1 cellular context compared by ENCODE assay signal in genomic region chr2:55693181-55694125, GRCh38.
A peak's percentile ranks its signal among the peaks of the same experiment; 100 is the strongest.
TF ChIP-seq lines count a peak whose summit lies in the region.

TSS of gene PNPT1 (minus strand) at chr2:55693844. CDS start at chr2:55693823, 21 bp downstream.

TF ChIP-seq in HepG2, 621 proteins besides CTCF, POLR2A, EP300 and RAD21 (continued from another document and continues in another):
- peak; percentile 76 for TF ChIP-seq ZNF142 (CRISPR knock-in tag; IDR thresholded peaks at IDR 0.05)
- peak; percentile 94; the same call in 1 of the 2 replicates for TF ChIP-seq ZFP90 (CRISPR knock-in tag; IDR thresholded peaks at IDR 0.05; ENCODE audit: borderline replicate concordance)
- no peak for TF ChIP-seq CHD4 (IDR thresholded peaks at IDR 0.05; ENCODE audit: borderline replicate concordance, low read length)
- TF ChIP-seq MXI1 (IDR thresholded peaks at IDR 0.05; ENCODE audit: borderline replicate concordance, low read depth, low read length) = peak; percentile 96; the same call in 1 of the 3 replicates
- no peak for TF ChIP-seq SRSF9 (IDR thresholded peaks at IDR 0.05; ENCODE audit: borderline replicate concordance, insufficient read depth, low read depth, low read length, poor library complexity, severe bottlenecking)
- TF ChIP-seq SMYD3 (CRISPR knock-in tag; IDR thresholded peaks at IDR 0.05) = peak; percentile 99
- TF ChIP-seq TGIF2 (CRISPR knock-in tag; IDR thresholded peaks at IDR 0.05) = peak; percentile 76; the same call in 1 of the 2 replicates
- TF ChIP-seq, protein P1, sequence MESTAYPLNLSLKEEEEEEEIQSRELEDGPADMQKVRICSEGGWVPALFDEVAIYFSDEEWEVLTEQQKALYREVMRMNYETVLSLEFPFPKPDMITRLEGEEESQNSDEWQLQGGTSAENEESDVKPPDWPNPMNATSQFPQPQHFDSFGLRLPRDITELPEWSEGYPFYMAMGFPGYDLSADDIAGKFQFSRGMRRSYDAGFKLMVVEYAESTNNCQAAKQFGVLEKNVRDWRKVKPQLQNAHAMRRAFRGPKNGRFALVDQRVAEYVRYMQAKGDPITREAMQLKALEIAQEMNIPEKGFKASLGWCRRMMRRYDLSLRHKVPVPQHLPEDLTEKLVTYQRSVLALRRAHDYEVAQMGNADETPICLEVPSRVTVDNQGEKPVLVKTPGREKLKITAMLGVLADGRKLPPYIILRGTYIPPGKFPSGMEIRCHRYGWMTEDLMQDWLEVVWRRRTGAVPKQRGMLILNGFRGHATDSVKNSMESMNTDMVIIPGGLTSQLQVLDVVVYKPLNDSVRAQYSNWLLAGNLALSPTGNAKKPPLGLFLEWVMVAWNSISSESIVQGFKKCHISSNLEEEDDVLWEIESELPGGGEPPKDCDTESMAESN (CRISPR knock-in tag; conservative IDR thresholded peaks at IDR 0.05) = peak; percentile 96
- TF ChIP-seq ZNF609 (CRISPR knock-in tag; IDR thresholded peaks at IDR 0.05; ENCODE audit: borderline replicate concordance) = peak; percentile 25; the same call in 1 of the 2 replicates
- TF ChIP-seq ZBTB40 (IDR thresholded peaks at IDR 0.05) = no peak
- TF ChIP-seq ZBTB40 (CRISPR knock-in tag; IDR thresholded peaks at IDR 0.05) = peak; percentile 78
- TF ChIP-seq ZSCAN20 (CRISPR knock-in tag; IDR thresholded peaks at IDR 0.05; ENCODE audit: borderline replicate concordance) = 0 out of 2 replicates have a peak, but pooled peaks have one; percentile 53
- 0 out of 2 replicates have a peak, but pooled peaks have one; percentile 29 for TF ChIP-seq ZNF414 (CRISPR knock-in tag; IDR thresholded peaks at IDR 0.05)
- no peak for TF ChIP-seq TCF12 (IDR thresholded peaks at IDR 0.05)
- 0 out of 2 replicates have a peak, but pooled peaks have one; percentile 45 for TF ChIP-seq TCF12 (CRISPR knock-in tag; IDR thresholded peaks at IDR 0.05)
- TF ChIP-seq PHF20 (CRISPR knock-in tag; IDR thresholded peaks at IDR 0.05) = peak; percentile 97
- no peak for TF ChIP-seq FOXK2 (IDR thresholded peaks at IDR 0.05)
- peak; percentile 94; the same call in 1 of the 2 replicates for TF ChIP-seq TMF1 (CRISPR knock-in tag; IDR thresholded peaks at IDR 0.05; ENCODE audit: low read depth)
- TF ChIP-seq SCMH1 (CRISPR knock-in tag; IDR thresholded peaks at IDR 0.05; ENCODE audit: borderline replicate concordance) = no peak
- TF ChIP-seq ZNF296 (CRISPR knock-in tag; conservative IDR thresholded peaks at IDR 0.05) = no peak
- TF ChIP-seq ZNF816 (CRISPR knock-in tag; IDR thresholded peaks at IDR 0.05; ENCODE audit: borderline replicate concordance) = peak; percentile 35; the same call in 1 of the 2 replicates
- peak; percentile 86; the same call in 1 of the 2 replicates for TF ChIP-seq ZSCAN9 (CRISPR knock-in tag; IDR thresholded peaks at IDR 0.05; ENCODE audit: borderline replicate concordance)
- TF ChIP-seq SMAD3 (CRISPR knock-in tag; IDR thresholded peaks at IDR 0.05) = peak; percentile 79
- peak; percentile 84 for TF ChIP-seq NR2C2 (CRISPR knock-in tag; IDR thresholded peaks at IDR 0.05; ENCODE audit: borderline replicate concordance)
- peak; percentile 52; the same call in 1 of the 2 replicates for TF ChIP-seq MTA1 (CRISPR knock-in tag; IDR thresholded peaks at IDR 0.05; ENCODE audit: borderline replicate concordance)
